In genomic region chr12:897386-897785, GRCh38 we compare ENCODE assay signal across 1 cellular context.
TF ChIP-seq lines count a peak whose summit lies in the region.

No MANE protein-coding gene starts in this region.

TF ChIP-seq in SK-N-SH, 30 proteins besides CTCF, POLR2A, EP300 and RAD21 (continued from another document):
- TF ChIP-seq ZBTB33 (IDR thresholded peaks at IDR 0.05; ENCODE audit: borderline replicate concordance, low read depth) (no peak), SIN3A (IDR thresholded peaks at IDR 0.05; ENCODE audit: borderline replicate concordance, low read depth, low read length) (no peak)
